In genomic region chr2:135980450-135981080, GRCh38 we compare ENCODE assay signal across 13 cellular contexts. TPM values are rescaled to one million over a fixed set of nuclear protein-coding genes. Genes with fewer than 3 reads are reported as not detected.
DNase-seq lines count a peak whose midpoint lies in the region; ATAC-seq and TF ChIP-seq lines count a peak whose summit lies in the region.
"Had no signal": no experiment of that assay in that cellular context is flagged by ENCODE, and none has a peak within 500 bp of the region (broad histone marks: within the 10 kb centered on the region; RNA-seq: fewer than 3 reads in every experiment).

No MANE protein-coding gene starts in this region.

- peak overlapping the region; percentile 43 for H3K4me3 ChIP-seq in OCI-LY1 (ENCODE audit: low read depth, low read length, poor library complexity, severe bottlenecking)
- H3K4me3 ChIP-seq in GM23248 = no peak overlapping the region
- H3K4me3 ChIP-seq: uterus had no signal

- H4K20me1 ChIP-seq in OCI-LY1 (ENCODE audit: insufficient read depth, low read length) (no peaks in the 10 kb centered on the region), GM23248 (ENCODE audit: insufficient read depth) (no peaks in the 10 kb centered on the region)

- intact Hi-C loops in dendritic cell treated with granulocyte-macrophage colony-stimulating factor and Interleukin-4, amounts not matched to agents 40 ng/mL and 50 ng/mL, for 4 days (cut with micrococcal nuclease) = loop anchor here (5.0 kb wide), 2 partner anchors 137 to 397 kb away; partner anchors contain the start of gene CXCR4

- H3K79me2 ChIP-seq in OCI-LY1 (ENCODE audit: insufficient read depth, low read length) (peaks cover 39% of the 10 kb centered on the region), GM23248 (ENCODE audit: insufficient read depth) (peaks cover 87% of the 10 kb centered on the region)

- H3K9ac ChIP-seq in OCI-LY1 (ENCODE audit: low read length) (peak overlapping the region; percentile 50; the same call in 1 of the 2 replicates), GM23248 (no peak overlapping the region)

- peak overlapping the region; percentile 58 for H3K4me2 ChIP-seq in OCI-LY1 (ENCODE audit: low read length)
- no peak overlapping the region for H3K4me2 ChIP-seq in GM23248 (ENCODE audit: unreplicated experiment)

- no peaks in the 10 kb centered on the region for H3K9me2 ChIP-seq in OCI-LY1 (ENCODE audit: low read depth, low read length)
- H3K9me2 ChIP-seq in GM23248 (ENCODE audit: insufficient read depth) = no peaks in the 10 kb centered on the region

- peaks cover 67% of the 10 kb centered on the region for H3K4me1 Mint-ChIP-seq in activated naive CD4-positive, alpha-beta T cell treated with anti-CD3 and anti-CD28 coated beads, Interleukin-2, amount 50 U/mL, for 24 hours
- peaks cover 30% of the 10 kb centered on the region for H3K4me1 Mint-ChIP-seq in dendritic cell treated with granulocyte-macrophage colony-stimulating factor and Interleukin-4, amounts not matched to agents 40 ng/mL and 50 ng/mL, for 4 days (ENCODE audit: low read depth)
- H3K4me1 Mint-ChIP-seq in stimulated activated naive B cell treated with anti-CD40 and anti-IgM and Interleukin-4, amounts not matched to agents 10 μg/mL and 1 μg/mL and 100 μg/mL, for 72 hours = peaks cover 29 to 56% of the 10 kb centered on the region in 2 donors

- peak overlapping the region; percentile 65 for H3K27ac ChIP-seq in OCI-LY1 (ENCODE audit: low read depth, low read length, poor library complexity, severe bottlenecking)
- H3K27ac ChIP-seq in GM23248 = no peak overlapping the region
- H3K27ac ChIP-seq: HL-60, uterus had no signal

- H3K36me3 Mint-ChIP-seq in activated naive CD4-positive, alpha-beta T cell treated with anti-CD3 and anti-CD28 coated beads, Interleukin-2, amount 50 U/mL, for 24 hours = peaks cover 33% of the 10 kb centered on the region
- peaks cover 80% of the 10 kb centered on the region for H3K36me3 Mint-ChIP-seq in dendritic cell treated with granulocyte-macrophage colony-stimulating factor and Interleukin-4, amounts not matched to agents 40 ng/mL and 50 ng/mL, for 4 days (ENCODE audit: low read depth)
- H3K36me3 Mint-ChIP-seq in stimulated activated naive B cell treated with anti-CD40 and anti-IgM and Interleukin-4, amounts not matched to agents 10 μg/mL and 1 μg/mL and 100 μg/mL, for 72 hours = peaks cover 32 to 55% of the 10 kb centered on the region in 2 donors

- H3K4me1 ChIP-seq in OCI-LY1 (ENCODE audit: insufficient read depth, low read length, severe bottlenecking) (peaks cover 74% of the 10 kb centered on the region), GM23248 (ENCODE audit: insufficient read depth) (peaks cover 14% of the 10 kb centered on the region)
- H3K4me1 ChIP-seq: uterus had no signal

- no peak for DNase-seq in activated naive CD4-positive, alpha-beta T cell treated with Interleukin-2 at 50 U/mL for 16 hours
- no peak for DNase-seq in stimulated activated naive B cell treated with anti-CD40 and anti-IgM and Interleukin-4, amounts not matched to agents 10 μg/mL and 1 μg/mL and 100 μg/mL, for 72 hours
- DNase-seq in NCI-H2196 treated with DMSO at 0.1 percent for 48 hours (lab: John Stamatoyannopoulos, UW; ENCODE audit: unreplicated experiment) = no peak
- DNase-seq in GM23248 = no peak
- DNase-seq: activated CD4-positive, alpha-beta T cell treated with anti-CD3 and anti-CD28 coated beads, Interleukin-2, amount 50 U/mL, for 4 hours; NCI-H1105 treated with DMSO at 0.1 percent for 48 hours; NCI-H526 treated with DMSO at 0.1 percent for 48 hours; uterus had no signal

- peak overlapping the region; percentile 27 for H3K27ac Mint-ChIP-seq in activated naive CD4-positive, alpha-beta T cell treated with anti-CD3 and anti-CD28 coated beads, Interleukin-2, amount 50 U/mL, for 24 hours
- peak overlapping the region; percentile 61 for H3K27ac Mint-ChIP-seq in dendritic cell treated with granulocyte-macrophage colony-stimulating factor and Interleukin-4, amounts not matched to agents 40 ng/mL and 50 ng/mL, for 4 days
- peak overlapping the region; percentile 90 for H3K27ac Mint-ChIP-seq in stimulated activated naive B cell treated with anti-CD40 and anti-IgM and Interleukin-4, amounts not matched to agents 10 μg/mL and 1 μg/mL and 100 μg/mL, for 72 hours

- in situ Hi-C loops in GM23248 (cut with MboI) = no loop called here

- TF ChIP-seq CTCF in OCI-LY1 (IDR thresholded peaks at IDR 0.05; ENCODE audit: low read length) = no peak

- H3K27me3 Mint-ChIP-seq in activated naive CD4-positive, alpha-beta T cell treated with anti-CD3 and anti-CD28 coated beads, Interleukin-2, amount 50 U/mL, for 24 hours = no peaks in the 10 kb centered on the region
- no peaks in the 10 kb centered on the region for H3K27me3 Mint-ChIP-seq in dendritic cell treated with granulocyte-macrophage colony-stimulating factor and Interleukin-4, amounts not matched to agents 40 ng/mL and 50 ng/mL, for 4 days
- H3K27me3 Mint-ChIP-seq in stimulated activated naive B cell treated with anti-CD40 and anti-IgM and Interleukin-4, amounts not matched to agents 10 μg/mL and 1 μg/mL and 100 μg/mL, for 72 hours = no peaks in the 10 kb centered on the region

- H2AFZ ChIP-seq in OCI-LY1 (ENCODE audit: low read length) = no peak overlapping the region
- H2AFZ ChIP-seq in GM23248 = no peak overlapping the region

- H3F3A ChIP-seq in OCI-LY1 (ENCODE audit: insufficient read depth, low read length) (no peaks in the 10 kb centered on the region), GM23248 (ENCODE audit: insufficient read depth) (no peaks in the 10 kb centered on the region)

- H3K36me3 ChIP-seq in OCI-LY1 (ENCODE audit: insufficient read depth, low read length) (peaks cover 66% of the 10 kb centered on the region), GM23248 (ENCODE audit: low read depth) (peaks cover 53% of the 10 kb centered on the region)
- H3K36me3 ChIP-seq: uterus had no signal

- H3K27me3 ChIP-seq in OCI-LY1 (ENCODE audit: insufficient read depth, low read length) (no peaks in the 10 kb centered on the region), GM23248 (replicated peaks; ENCODE audit: insufficient read depth) (no peaks in the 10 kb centered on the region)
- H3K27me3 ChIP-seq: uterus had no signal

- 58 to 60% methylated on average over 5 of the region's 5 CpGs for WGBS in GM23248 (ENCODE audit: low coverage in 1 of 2, low lambda C conversion rate in 2 of 2, missing lambda C conversion rate in 2 of 2), 2 experiments

- no peaks in the 10 kb centered on the region for H3K9me3 ChIP-seq in OCI-LY1 (ENCODE audit: low read length)
- H3K9me3 ChIP-seq in GM23248 (ENCODE audit: low read depth) = no peaks in the 10 kb centered on the region
- H3K9me3 ChIP-seq: uterus had no signal

- peak overlapping the region; percentile 53 for H3K4me3 Mint-ChIP-seq in activated naive CD4-positive, alpha-beta T cell treated with anti-CD3 and anti-CD28 coated beads, Interleukin-2, amount 50 U/mL, for 24 hours
- peak overlapping the region; percentile 7 for H3K4me3 Mint-ChIP-seq in dendritic cell treated with granulocyte-macrophage colony-stimulating factor and Interleukin-4, amounts not matched to agents 40 ng/mL and 50 ng/mL, for 4 days
- peak overlapping the region; percentile 34 to 60 for H3K4me3 Mint-ChIP-seq in stimulated activated naive B cell treated with anti-CD40 and anti-IgM and Interleukin-4, amounts not matched to agents 10 μg/mL and 1 μg/mL and 100 μg/mL, for 72 hours

- H3K9me3 Mint-ChIP-seq in activated naive CD4-positive, alpha-beta T cell treated with anti-CD3 and anti-CD28 coated beads, Interleukin-2, amount 50 U/mL, for 24 hours = no peaks in the 10 kb centered on the region
- H3K9me3 Mint-ChIP-seq in dendritic cell treated with granulocyte-macrophage colony-stimulating factor and Interleukin-4, amounts not matched to agents 40 ng/mL and 50 ng/mL, for 4 days = no peaks in the 10 kb centered on the region
- no peaks in the 10 kb centered on the region for H3K9me3 Mint-ChIP-seq in stimulated activated naive B cell treated with anti-CD40 and anti-IgM and Interleukin-4, amounts not matched to agents 10 μg/mL and 1 μg/mL and 100 μg/mL, for 72 hours

- peak; percentile 4 to 18 for ATAC-seq in stimulated activated naive B cell treated with anti-CD40 and anti-IgM and Interleukin-4, amounts not matched to agents 10 μg/mL and 1 μg/mL and 100 μg/mL, for 72 hours (replicated peaks)
- no peak for ATAC-seq in GM19351 (IDR thresholded peaks at IDR 0.05; ENCODE audit: unreplicated experiment)

RNA-seq across cellular contexts. Expression of gene DARS1, which starts 4.9 kb away (rescaled TPM):
- total RNA-seq in GM23248 (2014; rRNA removed; shearing (Covaris generic)) = 121 and 144 TPM in 2 replicates
- 109 and 111 TPM in 2 replicates for polyA plus RNA-seq in GM23248 (2016; fragmentation: Nextera tagmentation; extraction: Ambion mirVana)

Comparison
In these comparisons a context has a peak if more than half of its experiments do, and no peak if none do; other contexts are left out.
1. H3K27ac Mint-ChIP-seq: peak in every context shown above with its lines; median percentile 90 in stimulated activated naive B cell treated with anti-CD40 and anti-IgM and Interleukin-4, amounts not matched to agents 10 μg/mL and 1 μg/mL and 100 μg/mL, for 72 hours; 61 in dendritic cell treated with granulocyte-macrophage colony-stimulating factor and Interleukin-4, amounts not matched to agents 40 ng/mL and 50 ng/mL, for 4 days; 27 in activated naive CD4-positive, alpha-beta T cell treated with anti-CD3 and anti-CD28 coated beads, Interleukin-2, amount 50 U/mL, for 24 hours.